In the genomic region with DNA sequence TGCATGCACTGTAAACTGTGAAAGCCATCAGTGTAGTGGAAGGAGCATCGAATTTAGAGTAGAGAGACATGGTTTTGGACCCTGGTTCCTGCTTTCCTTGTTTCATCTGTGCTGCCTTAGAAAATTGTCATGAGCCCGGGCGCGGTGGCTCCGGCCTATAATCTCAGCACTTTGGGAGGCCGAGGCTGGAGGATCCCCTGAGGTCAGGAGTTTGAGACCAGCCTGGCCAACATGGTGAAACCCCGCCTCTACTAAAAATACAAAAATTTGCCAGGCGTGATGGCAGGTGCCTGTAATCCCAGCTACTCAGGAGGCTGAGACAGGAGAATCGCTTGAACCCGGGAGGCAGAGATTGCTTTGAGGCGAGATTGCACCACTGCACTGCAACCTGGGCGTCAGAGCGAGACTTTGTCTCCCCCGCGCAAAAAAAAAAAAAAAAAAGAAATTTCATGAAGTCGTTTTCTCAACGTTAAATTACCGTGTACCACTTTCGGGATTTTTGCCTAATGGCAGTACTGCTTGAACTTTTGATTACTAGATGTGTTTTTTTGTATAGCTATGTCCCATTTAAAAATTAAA, we compare ENCODE assay signal across 8 cellular contexts. TPM values are rescaled to one million over a fixed set of nuclear protein-coding genes. Genes with fewer than 3 reads are reported as not detected.
DNase-seq lines count a peak whose midpoint lies in the region; ATAC-seq, FAIRE-seq and TF ChIP-seq lines count a peak whose summit lies in the region.

No MANE protein-coding gene starts in this region.

- H3K4me1 ChIP-seq in adrenal gland (replicated peaks in 1 of 2) (peaks cover 13 to 15% of the 10 kb centered on the region in 2 donors), HepG2 (ENCODE audit: insufficient read depth, low read length) (peaks cover 24% of the 10 kb centered on the region), thoracic aorta (ENCODE audit: control insufficient read depth in 1 of 2, low read depth in 2 of 2) (peaks cover 4 to 14% of the 10 kb centered on the region in 2 donors)

- peak overlapping the region; percentile 98 for H3K27ac Mint-ChIP-seq in activated CD8-positive, alpha-beta memory T cell treated with anti-CD3 and anti-CD28 coated beads, Interleukin-2, amount 10 ng/mL, durations not matched to agents 7 days and 5 days

- no peak for TF ChIP-seq POLR2A in adrenal gland (IDR thresholded peaks at IDR 0.05)
- no peak; a peak in 1 of 4 replicates for TF ChIP-seq POLR2A in HepG2 (IDR thresholded peaks at IDR 0.05; ENCODE audit: insufficient read depth in 1 of 2, low read depth in 2 of 2, low read length in 2 of 2)

- peak overlapping the region; percentile 98 for H3K9ac ChIP-seq in HepG2 (ENCODE audit: insufficient read depth, low read depth, low read length)

- H3K4me1 Mint-ChIP-seq in activated CD8-positive, alpha-beta memory T cell treated with anti-CD3 and anti-CD28 coated beads, Interleukin-2, amount 10 ng/mL, durations not matched to agents 7 days and 5 days: peaks cover 10% of the 10 kb centered on the region

- POLR2A ChIA-PET in HepG2 (lab: Yijun Ruan, JAX): interaction anchor here (0.7 to 1.9 kb wide), 9 partner anchors 20 to 268 kb away, joined by 3 to 14 read pairs (median 4); partner anchors contain the start of genes ITPRIPL2 and SMG1

- in situ Hi-C loops in HepG2 (cut with HindIII; ENCODE audit: extremely low pct_ligation_motif_present, low pct_unique_long_range_greater_than_20kb): no loop called here

- peak overlapping the region; percentile 86 for H3K4me2 ChIP-seq in HepG2 (ENCODE audit: low read depth, low read length)

- no peak for TF ChIP-seq RAD21 in HepG2 (CRISPR knock-in tag; IDR thresholded peaks at IDR 0.05)

- TF ChIP-seq EP300 in HepG2 (IDR thresholded peaks at IDR 0.05; ENCODE audit: low read depth in 2 of 2, low read length in 2 of 2): no peak
- no peak for TF ChIP-seq EP300 in HepG2 (CRISPR knock-in tag; IDR thresholded peaks at IDR 0.05; ENCODE audit: borderline replicate concordance)

- peaks cover 11% of the 10 kb centered on the region for H3K79me2 ChIP-seq in HepG2 (ENCODE audit: insufficient read depth, low read length)

- DNase-seq in activated CD8-positive, alpha-beta memory T cell treated with anti-CD3 and anti-CD28 coated beads, Interleukin-2, amount 10 ng/mL, durations not matched to agents 7 days and 5 days: peak; percentile 43
- no peak for DNase-seq in activated CD8-positive, alpha-beta memory T cell treated with anti-CD3 and anti-CD28 coated beads, Interleukin-2, amount 50 U/mL, for 4 hours
- peak in 1 of 7 donors; percentile 25 for DNase-seq in adrenal gland
- DNase-seq in HepG2 (ENCODE audit: low spot score): no peak
- DNase-seq in thoracic aorta (ENCODE audit: low spot score): no peak
- no peak for DNase-seq in NCI-H1048 (lab: John Stamatoyannopoulos, UW)
- no peak for DNase-seq in HTR-8/SVneo (ENCODE audit: insufficient read length, low spot score)

- WGBS in adrenal gland, 4 donors: 41 to 54% (median 46%) methylated on average over 19 of the region's 19 CpGs
- WGBS in HepG2 (ENCODE audit: low lambda C conversion rate): 44% methylated on average over 19 of the region's 19 CpGs

- H4K20me1 ChIP-seq in HepG2 (ENCODE audit: insufficient read depth, low read length): no peaks in the 10 kb centered on the region

- H3K27me3 ChIP-seq in adrenal gland (no peaks in the 10 kb centered on the region), HepG2 (ENCODE audit: control insufficient read depth in 1 of 2, insufficient read depth in 2 of 2, low read length in 2 of 2) (no peaks in the 10 kb centered on the region; a peak in 1 of 5 replicates), thoracic aorta (replicated peaks; ENCODE audit: insufficient read depth) (no peaks in the 10 kb centered on the region)

- FAIRE-seq in HepG2 (lab: Jason Lieb, UNC) (no peak), HTR-8/SVneo (lab: Jason Lieb, UNC) (no peak)

- intact Hi-C loops in adrenal gland (cut with DNase I): no loop called here
- intact Hi-C loops in HepG2 (cut with micrococcal nuclease; ENCODE audit: unreplicated experiment): no loop called here

- H3K9me3 Mint-ChIP-seq in activated CD8-positive, alpha-beta memory T cell treated with anti-CD3 and anti-CD28 coated beads, Interleukin-2, amount 10 ng/mL, durations not matched to agents 7 days and 5 days (ENCODE audit: low read depth): no peaks in the 10 kb centered on the region

- no peak for TF ChIP-seq CTCF in adrenal gland (IDR thresholded peaks at IDR 0.05)
- no peak for TF ChIP-seq CTCF in HepG2 (CRISPR knock-in tag; IDR thresholded peaks at IDR 0.05)
- no peak for TF ChIP-seq CTCF in thoracic aorta (IDR thresholded peaks at IDR 0.05)

- H3K36me3 Mint-ChIP-seq in activated CD8-positive, alpha-beta memory T cell treated with anti-CD3 and anti-CD28 coated beads, Interleukin-2, amount 10 ng/mL, durations not matched to agents 7 days and 5 days: peaks cover 2% of the 10 kb centered on the region

- peaks cover 0 to 11% of the 10 kb centered on the region in 2 donors for H3K36me3 ChIP-seq in adrenal gland (replicated peaks in 1 of 2)
- H3K36me3 ChIP-seq in HepG2 (replicated peaks in 1 of 2; ENCODE audit: control insufficient read depth in 1 of 2, insufficient read depth in 2 of 2, low read length in 2 of 2): peaks cover 5 to 8% of the 10 kb centered on the region in 2 experiments; a peak in 4 of 5 replicates
- H3K36me3 ChIP-seq in thoracic aorta: no peaks in the 10 kb centered on the region

- H2AFZ ChIP-seq in HepG2 (ENCODE audit: low read length): peak overlapping the region; percentile 57

- CTCF ChIA-PET in activated CD8-positive, alpha-beta memory T cell treated with anti-CD3 and anti-CD28 coated beads, Interleukin-2, amount 10 ng/mL, durations not matched to agents 7 days and 5 days (lab: Charles Lee): interaction anchor here (0.8 to 2.0 kb wide), 4 partner anchors 8 to 487 kb away, joined by 3 to 8 read pairs (median 6); partner anchors contain the start of gene VPS35L
- CTCF ChIA-PET in HepG2 (lab: Yijun Ruan, JAX; ENCODE audit: low intra/inter-chr PET ratio, low total read pairs): interaction anchor here (2.3 kb wide), 1 partner anchor 85 kb away, joined by 23 read pairs; the partner anchor contains the start of gene TMC7

- H3K27me3 Mint-ChIP-seq in activated CD8-positive, alpha-beta memory T cell treated with anti-CD3 and anti-CD28 coated beads, Interleukin-2, amount 10 ng/mL, durations not matched to agents 7 days and 5 days: no peaks in the 10 kb centered on the region

- peak overlapping the region; percentile 58 to 88 (median 82) for H3K4me3 ChIP-seq in adrenal gland
- peak overlapping the region; percentile 66 to 87 (median 86) for H3K4me3 ChIP-seq in HepG2 (replicated peaks in 1 of 3; ENCODE audit: insufficient read depth in 1 of 3, low read depth in 2 of 3, low read length in 3 of 3)
- peak overlapping the region; percentile 100 for H3K4me3 ChIP-seq in thoracic aorta

- no TSS peak for BruUV-seq in HepG2 (replicated peaks; lab: Mats Ljungman, UMichigan)

- ATAC-seq in activated CD8-positive, alpha-beta memory T cell treated with anti-CD3 and anti-CD28 coated beads, Interleukin-2, amount 10 ng/mL, durations not matched to agents 7 days and 5 days: no peak
- ATAC-seq in HepG2 (no peak), thoracic aorta (ENCODE audit: insufficient number of reproducible peaks, low FRiP score, low read depth) (no peak), GM21529 (IDR thresholded peaks at IDR 0.05; ENCODE audit: unreplicated experiment) (no peak)

- H3K9me3 ChIP-seq in adrenal gland (replicated peaks in 1 of 3) (no peaks in the 10 kb centered on the region), HepG2 (ENCODE audit: low read length) (no peaks in the 10 kb centered on the region), thoracic aorta (no peaks in the 10 kb centered on the region)

- H3K4me3 Mint-ChIP-seq in activated CD8-positive, alpha-beta memory T cell treated with anti-CD3 and anti-CD28 coated beads, Interleukin-2, amount 10 ng/mL, durations not matched to agents 7 days and 5 days: peak overlapping the region; percentile 85

- H3K27ac ChIP-seq in adrenal gland (peak overlapping the region; percentile 99), HepG2 (ENCODE audit: extremely low read length, insufficient read depth, low read length) (peak overlapping the region; percentile 96), thoracic aorta (peak overlapping the region; percentile 100)

RNA-seq across cellular contexts. Expression of gene COQ7, which starts 0.9 kb away (rescaled TPM):
- 10 to 100 TPM; 12.5 to 14.1 TPM for total RNA-seq in activated CD8-positive, alpha-beta memory T cell treated with anti-CD3 and anti-CD28 coated beads, Interleukin-2, amount 10 ng/mL, durations not matched to agents 7 days and 5 days
- total RNA-seq in adrenal gland: 10 to 100 TPM; 15.7 to 39.7 (median 27.8) TPM
- polyA plus RNA-seq in adrenal gland: 10 to 100 TPM; 14.9 to 23.0 (median 16.2) TPM
- total RNA-seq in HepG2 (2016; rRNA removed; fragmentation: Illumina TruSeq; extraction: Trizol): 45.7 and 50.6 TPM in 2 replicates
- 8.3 and 9.3 TPM in 2 replicates for total RNA-seq in HepG2 (2016; cell fraction: cytosol; rRNA removed; fragmentation: Illumina TruSeq; extraction: Trizol; ENCODE audit: low read depth)
- total RNA-seq in HepG2 (2016; cell fraction: insoluble cytoplasmic fraction; rRNA removed; fragmentation: Illumina TruSeq; extraction: Trizol): 42.0 and 58.8 TPM in 2 replicates
- total RNA-seq in HepG2 (2016; cell fraction: membrane; rRNA removed; fragmentation: Illumina TruSeq; extraction: Trizol): 17.4 and 19.5 TPM in 2 replicates
- 25.7 and 30.2 TPM in 2 replicates for total RNA-seq in HepG2 (2016; cell fraction: nucleus; rRNA removed; fragmentation: Illumina TruSeq; extraction: Trizol)
- 16.3 and 20.1 TPM in 2 replicates for polyA plus RNA-seq in HepG2 (2011; rRNA removed)
- polyA plus RNA-seq in HepG2 (2011; cell fraction: cytosol; rRNA removed): 22.4 and 24.8 TPM in 2 replicates
- polyA plus RNA-seq in HepG2 (2011; cell fraction: nucleus; rRNA removed): 21.8 and 23.8 TPM in 2 replicates
- polyA plus RNA-seq in HepG2 (2012): 20.0 and 27.9 TPM in 2 replicates
- polyA plus RNA-seq in HepG2 (2016; cell fraction: cytosol; fragmentation: Illumina TruSeq; extraction: Trizol; ENCODE audit: low read depth): 8.7 and 10.9 TPM in 2 replicates
- 48.9 and 53.9 TPM in 2 replicates for polyA plus RNA-seq in HepG2 (2016; cell fraction: insoluble cytoplasmic fraction; fragmentation: Illumina TruSeq; extraction: Trizol; ENCODE audit: low read depth)
- 14.7 and 15.1 TPM in 2 replicates for polyA plus RNA-seq in HepG2 (2016; cell fraction: membrane; fragmentation: Illumina TruSeq; extraction: Trizol; ENCODE audit: low read depth)
- 39.3 and 45.1 TPM in 2 replicates for polyA plus RNA-seq in HepG2 (2016; cell fraction: nucleus; fragmentation: Illumina TruSeq; extraction: Trizol; ENCODE audit: insufficient read depth, low read depth)
- 14.1 and 24.6 TPM in 2 replicates for polyA minus RNA-seq in HepG2 (2011; rRNA and poly(A)+ RNA removed; ENCODE audit: low replicate concordance)
- polyA minus RNA-seq in HepG2 (2011; cell fraction: cytosol; rRNA and poly(A)+ RNA removed): 13.8 and 14.6 TPM in 2 replicates
- polyA minus RNA-seq in HepG2 (2011; cell fraction: nucleus; rRNA and poly(A)+ RNA removed): 52.5 and 60.9 TPM in 2 replicates
- total RNA-seq in thoracic aorta: 10 to 100 TPM; 15.4 to 18.3 TPM

RNA-seq across cellular contexts. Expression of gene ITPRIPL2, which starts 45.4 kb away (rescaled TPM):
- 10 to 100 TPM in 1 of 2 experiments, 1 to 10 TPM in 1; 7.1 to 16.7 TPM for total RNA-seq in activated CD8-positive, alpha-beta memory T cell treated with anti-CD3 and anti-CD28 coated beads, Interleukin-2, amount 10 ng/mL, durations not matched to agents 7 days and 5 days
- total RNA-seq in adrenal gland (100 to 1,000 TPM in 1 of 8 donors, 10 to 100 TPM in 7; 42.7 to 121 (median 59.6) TPM), HepG2 (2016; rRNA removed; fragmentation: Illumina TruSeq; extraction: Trizol) (11.7 and 12.6 TPM in 2 replicates), thoracic aorta (100 to 1,000 TPM; 113 to 118 TPM)
- polyA plus RNA-seq in adrenal gland (10 to 100 TPM in 1 of 3 donors, 1 to 10 TPM in 2; 7.7 to 15.5 (median 8.9) TPM), HepG2 (2011; rRNA removed) (5.9 and 7.6 TPM in 2 replicates)
- total RNA-seq in HepG2 (2016; cell fraction: cytosol; rRNA removed; fragmentation: Illumina TruSeq; extraction: Trizol; ENCODE audit: low read depth): 1.3 and 1.4 TPM in 2 replicates
- 9.9 and 12.5 TPM in 2 replicates for total RNA-seq in HepG2 (2016; cell fraction: insoluble cytoplasmic fraction; rRNA removed; fragmentation: Illumina TruSeq; extraction: Trizol)
- total RNA-seq in HepG2 (2016; cell fraction: membrane; rRNA removed; fragmentation: Illumina TruSeq; extraction: Trizol): 6.5 and 6.9 TPM in 2 replicates
- 12.3 and 13.3 TPM in 2 replicates for total RNA-seq in HepG2 (2016; cell fraction: nucleus; rRNA removed; fragmentation: Illumina TruSeq; extraction: Trizol)
- polyA plus RNA-seq in HepG2 (2011; cell fraction: cytosol; rRNA removed): 5.4 and 6.5 TPM in 2 replicates
- polyA plus RNA-seq in HepG2 (2011; cell fraction: nucleus; rRNA removed): 13.1 and 13.2 TPM in 2 replicates
- polyA plus RNA-seq in HepG2 (2012): 4.2 and 5.8 TPM in 2 replicates
- 0.55 and 0.58 TPM in 2 replicates for polyA plus RNA-seq in HepG2 (2016; cell fraction: cytosol; fragmentation: Illumina TruSeq; extraction: Trizol; ENCODE audit: low read depth)
- 4.7 and 5.5 TPM in 2 replicates for polyA plus RNA-seq in HepG2 (2016; cell fraction: insoluble cytoplasmic fraction; fragmentation: Illumina TruSeq; extraction: Trizol; ENCODE audit: low read depth)
- 1.4 and 1.5 TPM in 2 replicates for polyA plus RNA-seq in HepG2 (2016; cell fraction: membrane; fragmentation: Illumina TruSeq; extraction: Trizol; ENCODE audit: low read depth)
- polyA plus RNA-seq in HepG2 (2016; cell fraction: nucleus; fragmentation: Illumina TruSeq; extraction: Trizol; ENCODE audit: insufficient read depth, low read depth): 10.7 and 12.0 TPM in 2 replicates
- polyA minus RNA-seq in HepG2 (2011; rRNA and poly(A)+ RNA removed; ENCODE audit: low replicate concordance): 13.8 and 32.7 TPM in 2 replicates
- 17.7 TPM in 2 replicates for polyA minus RNA-seq in HepG2 (2011; cell fraction: cytosol; rRNA and poly(A)+ RNA removed)
- polyA minus RNA-seq in HepG2 (2011; cell fraction: nucleus; rRNA and poly(A)+ RNA removed): 13.6 and 16.7 TPM in 2 replicates
